8 cellular contexts compared by ENCODE assay signal in genomic region chr14:59483360-59483759, GRCh38. TPM values are rescaled to one million over a fixed set of nuclear protein-coding genes. Genes with fewer than 3 reads are reported as not detected.
DNase-seq lines count a peak whose midpoint lies in the region; ATAC-seq and TF ChIP-seq lines count a peak whose summit lies in the region.

No MANE protein-coding gene starts in this region.

- peak overlapping the region; percentile 98 for H3K27ac ChIP-seq in AG04450 (ENCODE audit: low read depth, low read length)
- peak overlapping the region; percentile 93 for H3K27ac ChIP-seq in WERI-Rb-1

- DNase-seq in AG04450 (ENCODE audit: low read depth, low spot score) (peak; percentile 41), H7 (peak; percentile 16), WERI-Rb-1 (peak; percentile 28), fibroblast of the aortic adventitia (ENCODE audit: low read depth) (peak; percentile 80), omental fat pad (ENCODE audit: low spot score) (no peak), NCI-H1436 treated with DMSO at 0.1 percent for 48 hours (lab: John Stamatoyannopoulos, UW) (no peak)

- POLR2A ChIA-PET in AG04450 (lab: Yijun Ruan, JAX), result interaction anchor here (0.7 to 2.6 kb wide), 2 partner anchors 9 to 18 kb away, joined by 7 to 19 read pairs; partner anchors contain the start of gene GPR135

- H3K4me3 ChIP-seq in AG04450 (ENCODE audit: low read depth, low read length), result peak overlapping the region; percentile 87
- H3K4me3 ChIP-seq in H7 (ENCODE audit: insufficient read depth, low read depth, low read length), result peak overlapping the region; percentile 83
- H3K4me3 ChIP-seq in WERI-Rb-1 (ENCODE audit: low read depth, low read length), result peak overlapping the region; percentile 85
- peak overlapping the region; percentile 95 for H3K4me3 ChIP-seq in fibroblast of the aortic adventitia (ENCODE audit: low read depth, low read length)

- H3K27me3 ChIP-seq in AG04450 (ENCODE audit: control insufficient read depth, insufficient read depth, low read length) (no peaks in the 10 kb centered on the region), H7 (ENCODE audit: control insufficient read depth, insufficient read depth, low read length) (no peaks in the 10 kb centered on the region), WERI-Rb-1 (ENCODE audit: insufficient read depth, low read depth, severe bottlenecking) (no peaks in the 10 kb centered on the region)

- TF ChIP-seq CTCF in AG04450 (IDR thresholded peaks at IDR 0.05; ENCODE audit: low read depth, low read length) (no peak), WERI-Rb-1 (IDR thresholded peaks at IDR 0.05; ENCODE audit: low read depth, low read length) (no peak), fibroblast of the aortic adventitia (IDR thresholded peaks at IDR 0.05; ENCODE audit: insufficient read depth, low read length) (no peak), omental fat pad (IDR thresholded peaks at IDR 0.05) (no peak)

- ATAC-seq in omental fat pad (ENCODE audit: low FRiP score) (peak; percentile 45), HG02588 (IDR thresholded peaks at IDR 0.05; ENCODE audit: unreplicated experiment) (no peak), HG02973 (IDR thresholded peaks at IDR 0.05; ENCODE audit: unreplicated experiment) (no peak)

- CTCF ChIA-PET in AG04450 (lab: Charles Lee), result interaction anchor here (1.4 to 1.8 kb wide), 2 partner anchors 10 to 93 kb away, joined by 18 to 19 read pairs; partner anchors contain the start of gene CCDC175

- peaks cover 4% of the 10 kb centered on the region for H3K36me3 ChIP-seq in H7 (replicated peaks; ENCODE audit: control insufficient read depth, insufficient read depth, low read length)
- H3K36me3 ChIP-seq in WERI-Rb-1, result peaks cover 16% of the 10 kb centered on the region

- H3K9me3 ChIP-seq in AG04450 (ENCODE audit: control insufficient read depth, insufficient read depth, low read length) (no peaks in the 10 kb centered on the region), WERI-Rb-1 (ENCODE audit: severe bottlenecking) (no peaks in the 10 kb centered on the region)

RNA-seq across cellular contexts. Expression of gene L3HYPDH, which starts 0.8 kb away (rescaled TPM):
- polyA plus RNA-seq in AG04450 (2011; rRNA removed), result 49.8 and 67.3 TPM in 2 replicates
- polyA minus RNA-seq in AG04450 (2011; rRNA and poly(A)+ RNA removed), result 31.4 and 49.3 TPM in 2 replicates
- 18.6 and 27.9 TPM in 2 replicates for total RNA-seq in H7 (2014; rRNA removed; shearing (Covaris generic))
- total RNA-seq in fibroblast of the aortic adventitia (ENCODE audit: low replicate concordance) (16.7 and 28.7 TPM in 2 replicates), omental fat pad (10 to 100 TPM; 54.1 to 79.7 (median 75.6) TPM)

RNA-seq across cellular contexts. Expression of gene JKAMP, which starts 1.0 kb away (rescaled TPM):
- polyA plus RNA-seq in AG04450 (2011; rRNA removed), result 162 and 208 TPM in 2 replicates
- polyA minus RNA-seq in AG04450 (2011; rRNA and poly(A)+ RNA removed), result 48.7 and 87.7 TPM in 2 replicates
- total RNA-seq in H7 (2014; rRNA removed; shearing (Covaris generic)), result 59.8 and 80.5 TPM in 2 replicates
- 58.8 and 105 TPM in 2 replicates for total RNA-seq in fibroblast of the aortic adventitia (ENCODE audit: low replicate concordance)
- total RNA-seq in omental fat pad, result 10 to 100 TPM; 35.7 to 76.6 (median 58.8) TPM

RNA-seq across cellular contexts. Expression of gene GPR135, which starts 18.2 kb away (rescaled TPM):
- 1.7 and 2.4 TPM in 2 replicates for polyA plus RNA-seq in AG04450 (2011; rRNA removed)
- polyA minus RNA-seq in AG04450 (2011; rRNA and poly(A)+ RNA removed), result 2.7 and 4.5 TPM in 2 replicates
- 0.59 and 0.67 TPM in 2 replicates for total RNA-seq in H7 (2014; rRNA removed; shearing (Covaris generic))
- total RNA-seq in fibroblast of the aortic adventitia (ENCODE audit: low replicate concordance) (1.7 and 4.3 TPM in 2 replicates), omental fat pad (1 to 10 TPM; 4.1 to 6.8 (median 5.1) TPM)

Comparison
In these comparisons a context has a peak if more than half of its experiments do, and no peak if none do; other contexts are left out.
1. DNase-seq: peak in AG04450 (single experiment), H7 (single experiment), WERI-Rb-1 (single experiment) and fibroblast of the aortic adventitia (single experiment); none in omental fat pad (single experiment) and NCI-H1436 treated with DMSO at 0.1 percent for 48 hours (single experiment).
2. Peak in every context shown above with its lines, with median percentiles within 50 percentile points of each other: H3K4me3 ChIP-seq.